ENCODE assay signal across 9 cellular contexts in the genomic region with DNA sequence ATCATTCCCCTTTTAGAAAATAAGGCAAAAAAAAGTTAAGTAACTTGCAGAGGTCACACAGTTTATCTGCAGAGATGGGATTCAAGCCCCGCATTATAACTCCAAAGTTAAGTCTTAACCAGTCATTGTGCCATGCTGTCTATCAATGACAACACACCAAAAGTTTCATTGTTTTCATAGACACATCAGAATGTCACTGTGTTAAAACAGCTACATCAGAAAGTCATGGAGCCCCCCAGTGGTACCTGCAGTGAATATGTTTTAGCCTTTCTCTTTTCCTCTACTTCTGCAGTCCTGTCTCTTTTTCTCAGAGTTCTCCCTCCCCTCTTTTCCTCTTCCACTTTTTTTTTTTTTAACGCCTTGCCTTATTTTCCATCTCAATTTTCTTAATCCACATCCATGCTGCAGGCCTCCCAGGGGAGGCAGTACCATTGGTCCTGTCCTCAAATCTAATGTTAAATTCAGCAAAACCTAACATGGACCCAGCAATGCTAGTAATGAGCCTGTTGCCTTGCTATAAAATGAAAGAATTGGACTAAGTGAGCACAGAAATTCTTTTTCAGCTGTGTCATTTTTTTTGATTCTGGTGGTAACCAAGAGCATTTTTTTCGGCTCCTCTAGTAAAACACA. TPM values are rescaled to one million over a fixed set of nuclear protein-coding genes. Genes with fewer than 3 reads are reported as not detected.
DNase-seq lines count a peak whose midpoint lies in the region; FAIRE-seq and TF ChIP-seq lines count a peak whose summit lies in the region.
"Had no signal": no experiment of that assay in that cellular context is flagged by ENCODE, and none has a peak within 500 bp of the region (broad histone marks: within the 10 kb centered on the region; RNA-seq: fewer than 3 reads in every experiment).

No MANE protein-coding gene starts in this region.

- H3K4me3 Mint-ChIP-seq in activated CD4-positive, alpha-beta T cell treated with anti-CD3 and anti-CD28 coated beads, Interleukin-2, amount 10 ng/mL, durations not matched to agents 7 days and 5 days = no peak overlapping the region
- H3K4me3 Mint-ChIP-seq: central memory CD8-positive, alpha-beta T cell had no signal

- intact Hi-C loops in thyroid gland (cut with DNase I) = loop anchor here (10.0 kb wide), 1 partner anchor 275 kb away; no protein-coding TSS in a partner anchor

- H3K27ac Mint-ChIP-seq in activated CD4-positive, alpha-beta T cell treated with anti-CD3 and anti-CD28 coated beads, Interleukin-2, amount 10 ng/mL, durations not matched to agents 7 days and 5 days = no peak overlapping the region

- WGBS in thyroid gland, 2 donors = 56 to 63% methylated on average over 3 of the region's 3 CpGs

- peaks cover 27% of the 10 kb centered on the region for H3K4me1 Mint-ChIP-seq in activated CD4-positive, alpha-beta T cell treated with anti-CD3 and anti-CD28 coated beads, Interleukin-2, amount 10 ng/mL, durations not matched to agents 7 days and 5 days
- H3K4me1 Mint-ChIP-seq: central memory CD8-positive, alpha-beta T cell had no signal

- POLR2A ChIA-PET in AG04450 (lab: Yijun Ruan, JAX) = interaction anchor here (0.7 kb wide), 1 partner anchor 360 kb away, joined by 4 read pairs; no protein-coding TSS in a partner anchor
- POLR2A ChIA-PET in activated CD4-positive, alpha-beta T cell treated with anti-CD3 and anti-CD28 coated beads, Interleukin-2, amount 10 ng/mL, durations not matched to agents 7 days and 5 days (lab: Charles Lee) = no interaction called here

- peak; percentile 84 for FAIRE-seq in GM12892 (lab: Jason Lieb, UNC)

- H3K4me3 ChIP-seq in AG04450 (ENCODE audit: low read depth, low read length) = no peak overlapping the region
- no peak overlapping the region for H3K4me3 ChIP-seq in LNCaP clone FGC (ENCODE audit: low read depth, low read length)
- H3K4me3 ChIP-seq in SJCRH30 = no peak overlapping the region
- no peak overlapping the region for H3K4me3 ChIP-seq in fibroblast of the aortic adventitia (ENCODE audit: low read depth, low read length)
- H3K4me3 ChIP-seq in thyroid gland (replicated peaks in 1 of 3) = no peak overlapping the region

- peaks cover 33% of the 10 kb centered on the region for H3K27me3 Mint-ChIP-seq in activated CD4-positive, alpha-beta T cell treated with anti-CD3 and anti-CD28 coated beads, Interleukin-2, amount 10 ng/mL, durations not matched to agents 7 days and 5 days

- no peak for DNase-seq in AG04450 (ENCODE audit: low read depth, low spot score)
- no peak for DNase-seq in GM12892 (ENCODE audit: insufficient read length)
- DNase-seq in LNCaP clone FGC (ENCODE audit: low read depth) = peak; percentile 4
- peak; percentile 27 to 67 for DNase-seq in SJCRH30
- peak; percentile 56 for DNase-seq in fibroblast of the aortic adventitia (ENCODE audit: low read depth)
- peak; percentile 34 to 46 for DNase-seq in thyroid gland
- DNase-seq in cerebellar nuclear complex (lab: John Stamatoyannopoulos, UW) = no peak
- DNase-seq in activated CD4-positive, alpha-beta T cell treated with anti-CD3 and anti-CD28 coated beads, Interleukin-2, amount 10 ng/mL, durations not matched to agents 7 days and 5 days = no peak

- TF ChIP-seq POLR2A in GM12892 (IDR thresholded peaks at IDR 0.05; ENCODE audit: low read depth, low read length) (no peak), thyroid gland (IDR thresholded peaks at IDR 0.05) (no peak)

- CTCF ChIA-PET in AG04450 (lab: Charles Lee) = interaction anchor here (0.6 to 2.0 kb wide), 6 partner anchors 9 to 287 kb away, joined by 3 to 7 read pairs (median 4); no protein-coding TSS in a partner anchor
- CTCF ChIA-PET in activated CD4-positive, alpha-beta T cell treated with anti-CD3 and anti-CD28 coated beads, Interleukin-2, amount 10 ng/mL, durations not matched to agents 7 days and 5 days (lab: Charles Lee) = interaction anchor here (0.6 kb wide), 1 partner anchor 78 kb away, joined by 4 read pairs; no protein-coding TSS in a partner anchor

- H3K36me3 ChIP-seq in SJCRH30 (no peaks in the 10 kb centered on the region), thyroid gland (no peaks in the 10 kb centered on the region)

- H3K9me3 Mint-ChIP-seq in activated CD4-positive, alpha-beta T cell treated with anti-CD3 and anti-CD28 coated beads, Interleukin-2, amount 10 ng/mL, durations not matched to agents 7 days and 5 days = no peaks in the 10 kb centered on the region
- H3K9me3 Mint-ChIP-seq: central memory CD8-positive, alpha-beta T cell had no signal

- H3K9me3 ChIP-seq in AG04450 (ENCODE audit: control insufficient read depth, insufficient read depth, low read length) (no peaks in the 10 kb centered on the region; the same call in 1 of the 2 replicates), SJCRH30 (replicated peaks) (no peaks in the 10 kb centered on the region), thyroid gland (no peaks in the 10 kb centered on the region)

- H3K4me1 ChIP-seq in SJCRH30 (no peaks in the 10 kb centered on the region), thyroid gland (peaks cover 0 to 4% of the 10 kb centered on the region in 2 donors)

- TF ChIP-seq CTCF in AG04450 (IDR thresholded peaks at IDR 0.05; ENCODE audit: low read depth, low read length) (peak; percentile 59), LNCaP clone FGC (IDR thresholded peaks at IDR 0.05; ENCODE audit: control insufficient read depth, extremely low read depth, insufficient read depth) (peak; percentile 60), fibroblast of the aortic adventitia (IDR thresholded peaks at IDR 0.05; ENCODE audit: insufficient read depth, low read length) (peak; percentile 66), thyroid gland (IDR thresholded peaks at IDR 0.05) (peak in 5 of 6 experiments; percentile 15 to 73 (median 55))

- H3K27ac ChIP-seq in AG04450 (ENCODE audit: low read depth, low read length) (no peak overlapping the region), SJCRH30 (no peak overlapping the region), thyroid gland (no peak overlapping the region)

- peaks cover 33% of the 10 kb centered on the region for H3K27me3 ChIP-seq in AG04450 (ENCODE audit: control insufficient read depth, insufficient read depth, low read length)
- no peaks in the 10 kb centered on the region for H3K27me3 ChIP-seq in SJCRH30
- no peaks in the 10 kb centered on the region for H3K27me3 ChIP-seq in thyroid gland

- no peaks in the 10 kb centered on the region for H3K36me3 Mint-ChIP-seq in activated CD4-positive, alpha-beta T cell treated with anti-CD3 and anti-CD28 coated beads, Interleukin-2, amount 10 ng/mL, durations not matched to agents 7 days and 5 days (ENCODE audit: low read depth)

RNA-seq across cellular contexts. Expression of a gene that starts 3.8 kb away (rescaled TPM):
- polyA plus RNA-seq in AG04450 (2011; rRNA removed) = 0.24 and 0.66 TPM in 2 replicates
- polyA minus RNA-seq in AG04450 (2011; rRNA and poly(A)+ RNA removed) = 0.43 and 0.64 TPM in 2 replicates
- polyA plus RNA-seq in GM12892 (2012; ENCODE audit: missing spikeins) = 1.4 TPM
- total RNA-seq in SJCRH30 (2014; rRNA removed; shearing (Covaris generic)) = 28.5 and 30.8 TPM in 2 replicates
- total RNA-seq in fibroblast of the aortic adventitia (ENCODE audit: low replicate concordance) = 2.3 and 5.4 TPM in 2 replicates
- 10 to 100 TPM; 10.1 to 19.5 (median 13.0) TPM for total RNA-seq in thyroid gland
- under 1 TPM; 0.12 to 0.46 TPM for total RNA-seq in activated CD4-positive, alpha-beta T cell treated with anti-CD3 and anti-CD28 coated beads, Interleukin-2, amount 10 ng/mL, durations not matched to agents 7 days and 5 days

Comparison
In these comparisons a context has a peak if more than half of its experiments do, and no peak if none do; other contexts are left out.
1. DNase-seq: peak in LNCaP clone FGC (single experiment), SJCRH30 (2 of 2), fibroblast of the aortic adventitia (single experiment) and thyroid gland (2 of 2); none in AG04450 (single experiment), GM12892 (single experiment), cerebellar nuclear complex (0 of 2) and activated CD4-positive, alpha-beta T cell treated with anti-CD3 and anti-CD28 coated beads, Interleukin-2, amount 10 ng/mL, durations not matched to agents 7 days and 5 days (single experiment).
2. Peak in every context shown above with its lines, with median percentiles within 50 percentile points of each other: CTCF ChIP-seq.